ENCODE assay signal across 10 cellular contexts in genomic region chr7:114944742-114945625, GRCh38. TPM values are rescaled to one million over a fixed set of nuclear protein-coding genes. Genes with fewer than 3 reads are reported as not detected.
A peak's percentile ranks its signal among the peaks of the same experiment; 100 is the strongest.
DNase-seq lines count a peak whose midpoint lies in the region; ATAC-seq, FAIRE-seq and TF ChIP-seq lines count a peak whose summit lies in the region.
"Had no signal": no experiment of that assay in that cellular context is flagged by ENCODE, and none has a peak within 500 bp of the region (broad histone marks: within the 10 kb centered on the region; RNA-seq: fewer than 3 reads in every experiment).

No MANE protein-coding gene starts in this region.

- H3K27ac Mint-ChIP-seq in T-cell, result peak overlapping the region in 1 of 2 donors; percentile 17
- H3K27ac Mint-ChIP-seq in activated naive CD4-positive, alpha-beta T cell treated with anti-CD3 and anti-CD28 coated beads for 36 hours, result no peak overlapping the region
- H3K27ac Mint-ChIP-seq: activated naive CD8-positive, alpha-beta T cell treated with anti-CD3 and anti-CD28 coated beads, Interleukin-2, amount 10 ng/mL, durations not matched to agents 7 days and 5 days had no signal

- H3K4me3 ChIP-seq in skeletal muscle cell (ENCODE audit: low read depth, low read length), result peak overlapping the region; percentile 35

- POLR2A ChIA-PET in T-cell (lab: Charles Lee), result no interaction called here

- H3K4me3 Mint-ChIP-seq in T-cell, result no peak overlapping the region
- no peak overlapping the region for H3K4me3 Mint-ChIP-seq in activated naive CD4-positive, alpha-beta T cell treated with anti-CD3 and anti-CD28 coated beads for 36 hours
- H3K4me3 Mint-ChIP-seq: activated naive CD8-positive, alpha-beta T cell treated with anti-CD3 and anti-CD28 coated beads, Interleukin-2, amount 10 ng/mL, durations not matched to agents 7 days and 5 days had no signal

- H3K4me1 Mint-ChIP-seq in T-cell, result peaks cover 81 to 88% (median 82%) of the 10 kb centered on the region in 3 donors
- peaks cover 83% of the 10 kb centered on the region for H3K4me1 Mint-ChIP-seq in activated naive CD4-positive, alpha-beta T cell treated with anti-CD3 and anti-CD28 coated beads for 36 hours (ENCODE audit: low read depth)

- intact Hi-C loops in activated naive CD4-positive, alpha-beta T cell treated with anti-CD3 and anti-CD28 coated beads for 36 hours (cut with micrococcal nuclease), result no loop called here

- H3K27me3 Mint-ChIP-seq in T-cell, result no peaks in the 10 kb centered on the region
- no peaks in the 10 kb centered on the region for H3K27me3 Mint-ChIP-seq in activated naive CD4-positive, alpha-beta T cell treated with anti-CD3 and anti-CD28 coated beads for 36 hours (ENCODE audit: low read depth)
- H3K27me3 Mint-ChIP-seq: activated naive CD8-positive, alpha-beta T cell treated with anti-CD3 and anti-CD28 coated beads, Interleukin-2, amount 10 ng/mL, durations not matched to agents 7 days and 5 days had no signal

- DNase-seq in GM12891 (ENCODE audit: insufficient read length, low spot score) (no peak), astrocyte of the hippocampus (ENCODE audit: low read depth, low spot score) (peak; percentile 71), iPS-NIHi11 (ENCODE audit: low spot score) (peak; percentile 48), skeletal muscle cell (ENCODE audit: low read depth) (peak; percentile 94), A172 (ENCODE audit: low spot score) (no peak), T-helper 1 cell (no peak), T-cell (no peak)
- no peak for DNase-seq in activated naive CD4-positive, alpha-beta T cell treated with anti-CD3 and anti-CD28 coated beads for 36 hours
- DNase-seq: activated naive CD8-positive, alpha-beta T cell treated with anti-CD3 and anti-CD28 coated beads, Interleukin-2, amount 10 ng/mL, durations not matched to agents 7 days and 5 days; RPMI8226 had no signal

- no peak for ATAC-seq in T-cell (replicated peaks in 1 of 4)

- no peaks in the 10 kb centered on the region for H3K9me3 Mint-ChIP-seq in T-cell
- no peaks in the 10 kb centered on the region for H3K9me3 Mint-ChIP-seq in activated naive CD4-positive, alpha-beta T cell treated with anti-CD3 and anti-CD28 coated beads for 36 hours
- H3K9me3 Mint-ChIP-seq: activated naive CD8-positive, alpha-beta T cell treated with anti-CD3 and anti-CD28 coated beads, Interleukin-2, amount 10 ng/mL, durations not matched to agents 7 days and 5 days had no signal

- peaks cover 70% of the 10 kb centered on the region for H3K36me3 Mint-ChIP-seq in T-cell
- peaks cover 68% of the 10 kb centered on the region for H3K36me3 Mint-ChIP-seq in activated naive CD4-positive, alpha-beta T cell treated with anti-CD3 and anti-CD28 coated beads for 36 hours (ENCODE audit: low read depth)

- CTCF ChIA-PET in T-cell (lab: Charles Lee), result no interaction called here
- CTCF ChIA-PET in activated naive CD4-positive, alpha-beta T cell treated with anti-CD3 and anti-CD28 coated beads for 36 hours (lab: Charles Lee), result interaction anchor here (1.2 to 1.3 kb wide), 3 partner anchors 9 to 78 kb away, joined by 3 to 5 read pairs (median 3); no protein-coding TSS in a partner anchor

- FAIRE-seq in GM12891 (lab: Jason Lieb, UNC), result peak; percentile 35

- TF ChIP-seq POLR2A in GM12891 (IDR thresholded peaks at IDR 0.05; ENCODE audit: low read depth, low read length), result no peak

TF ChIP-seq in GM12891, 5 proteins besides CTCF, POLR2A, EP300 and RAD21:
- TF ChIP-seq POLR2AphosphoS5 (IDR thresholded peaks at IDR 0.05; ENCODE audit: low read depth, low read length) (no peak), POU2F2 (IDR thresholded peaks at IDR 0.05; ENCODE audit: low read depth, low read length) (no peak), TAF1 (IDR thresholded peaks at IDR 0.05; ENCODE audit: low read depth, low read length) (no peak), PAX5 (IDR thresholded peaks at IDR 0.05; ENCODE audit: insufficient read depth, low read length, severe bottlenecking) (no peak), SPI1 (IDR thresholded peaks at IDR 0.05; ENCODE audit: low read depth, low read length) (no peak)

RNA-seq across cellular contexts. Expression of gene MDFIC, which starts 23.1 kb away (rescaled TPM):
- polyA plus RNA-seq in GM12891 (2012; ENCODE audit: low read depth, missing spikeins), result 46.9 TPM
- 25.2 and 37.7 TPM in 2 replicates for total RNA-seq in A172 (2014; rRNA removed; shearing (Covaris generic))
- total RNA-seq in T-cell, result 10 to 100 TPM; 56.3 to 84.6 (median 65.0) TPM
- 10 to 100 TPM; 79.4 to 93.1 TPM for total RNA-seq in activated naive CD4-positive, alpha-beta T cell treated with anti-CD3 and anti-CD28 coated beads for 36 hours

Comparison
In these comparisons a context has a peak if more than half of its experiments do, and no peak if none do; other contexts are left out.
1. DNase-seq: peak in astrocyte of the hippocampus (single experiment), iPS-NIHi11 (single experiment) and skeletal muscle cell (single experiment); none in GM12891 (single experiment), A172 (single experiment), T-helper 1 cell (0 of 5), T-cell (0 of 34) and activated naive CD4-positive, alpha-beta T cell treated with anti-CD3 and anti-CD28 coated beads for 36 hours (single experiment).